1 cellular context compared by ENCODE assay signal in genomic region chr3:45762647-45763330, GRCh38.
TF ChIP-seq lines count a peak whose summit lies in the region.

No MANE protein-coding gene starts in this region.

TF ChIP-seq in K562, 482 proteins besides CTCF, POLR2A, EP300 and RAD21:
- TF ChIP-seq NFE2 (IDR thresholded peaks at IDR 0.05; ENCODE audit: low read depth) (0 out of 2 replicates have a peak, but pooled peaks have one; percentile 13), DACH1 (IDR thresholded peaks at IDR 0.05; ENCODE audit: partially characterized antibody) (peak; percentile 74), HBP1 (CRISPR knock-in tag; IDR thresholded peaks at IDR 0.05) (no peak), TFAP4 (CRISPR knock-in tag; IDR thresholded peaks at IDR 0.05; ENCODE audit: borderline replicate concordance) (peak; percentile 74)
